In the genomic region with DNA sequence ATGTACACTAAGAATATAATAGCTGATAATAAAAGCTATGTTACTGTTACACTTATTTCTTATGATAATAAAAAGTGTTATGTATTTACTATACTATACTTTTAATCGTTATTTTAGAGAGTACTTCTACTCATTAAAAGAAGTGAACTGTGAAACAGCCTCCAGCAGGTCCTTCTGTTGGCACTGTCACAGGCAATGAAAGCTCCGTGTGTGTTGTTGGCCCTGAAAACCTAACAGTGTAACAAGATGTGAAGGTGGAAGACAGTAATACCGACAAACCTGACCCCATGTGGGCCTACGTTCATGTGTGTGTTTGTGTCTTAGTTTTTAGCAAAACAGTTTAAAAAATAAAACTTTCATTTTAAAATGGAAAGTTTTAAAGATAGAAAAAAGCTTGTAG, we compare ENCODE assay signal across 1 cellular context.
TF ChIP-seq lines count a peak whose summit lies in the region.

No MANE protein-coding gene starts in this region.

TF ChIP-seq in A549, 52 proteins besides CTCF, POLR2A, EP300 and RAD21 (continued from another document):
- TF ChIP-seq, protein P1, sequence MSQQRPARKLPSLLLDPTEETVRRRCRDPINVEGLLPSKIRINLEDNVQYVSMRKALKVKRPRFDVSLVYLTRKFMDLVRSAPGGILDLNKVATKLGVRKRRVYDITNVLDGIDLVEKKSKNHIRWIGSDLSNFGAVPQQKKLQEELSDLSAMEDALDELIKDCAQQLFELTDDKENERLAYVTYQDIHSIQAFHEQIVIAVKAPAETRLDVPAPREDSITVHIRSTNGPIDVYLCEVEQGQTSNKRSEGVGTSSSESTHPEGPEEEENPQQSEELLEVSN (IDR thresholded peaks at IDR 0.05; ENCODE audit: borderline replicate concordance, low read depth): no peak
- TF ChIP-seq FOXS1 (CRISPR knock-in tag; IDR thresholded peaks at IDR 0.05): no peak
- TF ChIP-seq GATA3 (IDR thresholded peaks at IDR 0.05; ENCODE audit: borderline replicate concordance): no peak
- TF ChIP-seq, protein P2, sequence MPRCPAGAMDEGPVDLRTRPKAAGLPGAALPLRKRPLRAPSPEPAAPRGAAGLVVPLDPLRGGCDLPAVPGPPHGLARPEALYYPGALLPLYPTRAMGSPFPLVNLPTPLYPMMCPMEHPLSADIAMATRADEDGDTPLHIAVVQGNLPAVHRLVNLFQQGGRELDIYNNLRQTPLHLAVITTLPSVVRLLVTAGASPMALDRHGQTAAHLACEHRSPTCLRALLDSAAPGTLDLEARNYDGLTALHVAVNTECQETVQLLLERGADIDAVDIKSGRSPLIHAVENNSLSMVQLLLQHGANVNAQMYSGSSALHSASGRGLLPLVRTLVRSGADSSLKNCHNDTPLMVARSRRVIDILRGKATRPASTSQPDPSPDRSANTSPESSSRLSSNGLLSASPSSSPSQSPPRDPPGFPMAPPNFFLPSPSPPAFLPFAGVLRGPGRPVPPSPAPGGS (IDR thresholded peaks at IDR 0.05): no peak
- no peak for TF ChIP-seq KDM1A (IDR thresholded peaks at IDR 0.05; ENCODE audit: low read depth)
- no peak for TF ChIP-seq EHMT2 (IDR thresholded peaks at IDR 0.05; ENCODE audit: low read depth)
- no peak for TF ChIP-seq MAFK (IDR thresholded peaks at IDR 0.05; ENCODE audit: partially characterized antibody)
- TF ChIP-seq, protein P3, sequence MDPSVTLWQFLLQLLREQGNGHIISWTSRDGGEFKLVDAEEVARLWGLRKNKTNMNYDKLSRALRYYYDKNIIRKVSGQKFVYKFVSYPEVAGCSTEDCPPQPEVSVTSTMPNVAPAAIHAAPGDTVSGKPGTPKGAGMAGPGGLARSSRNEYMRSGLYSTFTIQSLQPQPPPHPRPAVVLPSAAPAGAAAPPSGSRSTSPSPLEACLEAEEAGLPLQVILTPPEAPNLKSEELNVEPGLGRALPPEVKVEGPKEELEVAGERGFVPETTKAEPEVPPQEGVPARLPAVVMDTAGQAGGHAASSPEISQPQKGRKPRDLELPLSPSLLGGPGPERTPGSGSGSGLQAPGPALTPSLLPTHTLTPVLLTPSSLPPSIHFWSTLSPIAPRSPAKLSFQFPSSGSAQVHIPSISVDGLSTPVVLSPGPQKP (IDR thresholded peaks at IDR 0.05; ENCODE audit: low read depth, low read length): no peak
- TF ChIP-seq, protein P4, sequence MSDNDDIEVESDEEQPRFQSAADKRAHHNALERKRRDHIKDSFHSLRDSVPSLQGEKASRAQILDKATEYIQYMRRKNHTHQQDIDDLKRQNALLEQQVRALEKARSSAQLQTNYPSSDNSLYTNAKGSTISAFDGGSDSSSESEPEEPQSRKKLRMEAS (IDR thresholded peaks at IDR 0.05): no peak
- no peak for TF ChIP-seq TP53 (CRISPR knock-in tag; IDR thresholded peaks at IDR 0.05)
- TF ChIP-seq CBX8 (IDR thresholded peaks at IDR 0.05): no peak
